Comparison of ENCODE assay signal across 24 cellular contexts in the genomic region with DNA sequence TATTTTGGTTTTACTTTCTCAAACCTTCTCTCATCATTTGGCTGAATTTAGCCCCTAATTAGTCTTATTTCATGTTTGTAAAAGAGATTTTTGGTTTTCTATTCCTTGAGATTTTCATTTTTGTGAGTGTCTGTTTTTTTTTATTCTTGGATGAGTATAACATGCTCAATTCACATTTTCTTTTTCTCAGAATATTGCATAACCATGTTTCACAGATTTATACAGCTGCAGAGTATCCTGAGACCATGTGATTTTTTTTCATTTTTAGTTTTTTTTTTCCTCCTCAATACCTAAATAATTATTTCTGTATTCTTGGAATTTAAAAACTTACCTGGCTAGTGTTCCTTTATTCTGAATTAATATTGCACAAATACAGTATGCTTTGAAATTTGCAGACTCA.
DNase-seq lines count a peak whose midpoint lies in the region; ATAC-seq, FAIRE-seq and TF ChIP-seq lines count a peak whose summit lies in the region.
"Had no signal": no experiment of that assay in that cellular context is flagged by ENCODE, and none has a peak within 500 bp of the region (broad histone marks: within the 10 kb centered on the region; RNA-seq: fewer than 3 reads in every experiment).

No MANE protein-coding gene starts in this region.

- no peak overlapping the region for H4K12ac ChIP-seq in trophoblast cell (ENCODE audit: low read depth, low read length)

- H3K4ac ChIP-seq in trophoblast cell (ENCODE audit: low read depth, low read length), result no peak overlapping the region

- no peak overlapping the region for H3K14ac ChIP-seq in trophoblast cell (ENCODE audit: low read length)

- H2AFZ ChIP-seq in trophoblast cell (ENCODE audit: insufficient read depth, low read length, poor library complexity), result no peak overlapping the region

- no peak for DNase-seq in left ventricle myocardium superior
- no peak for DNase-seq in right atrium auricular region (ENCODE audit: low spot score)
- no peak for DNase-seq in chondrocyte (ENCODE audit: low spot score)
- DNase-seq in kidney, result no peak
- DNase-seq in sciatic nerve (ENCODE audit: low spot score), result no peak
- no peak for DNase-seq in trophoblast cell
- DNase-seq in NCI-H146 (lab: John Stamatoyannopoulos, UW), result no peak
- no peak for DNase-seq in activated CD4-positive, alpha-beta T cell treated with anti-CD3 and anti-CD28 coated beads, Interleukin-2, amount 50 U/mL, for 1 hour
- DNase-seq: AML-193; Caco-2; Calu3; CD4-positive, alpha-beta T cell; CD8-positive, alpha-beta T cell; DMS79 treated with DMSO at 0.1 percent for 48 hours; GF-D8 had no signal

- H3K27ac ChIP-seq in right atrium auricular region (no peak overlapping the region), kidney (ENCODE audit: low read depth in 2 of 2, low read length in 2 of 2) (no peak overlapping the region), trophoblast cell (ENCODE audit: low read depth, low read length) (no peak overlapping the region)
- H3K27ac ChIP-seq: 22Rv1; A549; BLaER1 treated with 17β-estradiol and CSF1 and Interleukin-3, amounts not matched to agents 10 nM and 100 nM; C4-2B had no signal

- no peak overlapping the region for H4K8ac ChIP-seq in trophoblast cell (ENCODE audit: low read depth, low read length)

- H3K23ac ChIP-seq in trophoblast cell (ENCODE audit: low read length), result no peak overlapping the region

- FAIRE-seq in kidney (lab: Jason Lieb, UNC), result peak; percentile 23
- FAIRE-seq: A549, D721Med, G401.6, GM12891, GM19239 had no signal

- no peak overlapping the region for H2BK120ac ChIP-seq in trophoblast cell (ENCODE audit: insufficient read depth, low read length, poor library complexity)

- peaks cover 42% of the 10 kb centered on the region for H3K36me3 Mint-ChIP-seq in chondrocyte (ENCODE audit: low read depth)
- H3K36me3 Mint-ChIP-seq: CD8-positive, alpha-beta T cell had no signal

- ATAC-seq in left ventricle myocardium superior (peak; percentile 47), sciatic nerve (peak; percentile 88)
- ATAC-seq: A549; CD8-positive, alpha-beta T cell had no signal

- H3K27ac Mint-ChIP-seq in chondrocyte (ENCODE audit: unreplicated experiment), result peak overlapping the region; percentile 37
- H3K27ac Mint-ChIP-seq: B cell; CD4-positive, alpha-beta T cell; CD8-positive, alpha-beta T cell had no signal

- no peaks in the 10 kb centered on the region for H3K9me3 Mint-ChIP-seq in chondrocyte (ENCODE audit: low read depth)
- H3K9me3 Mint-ChIP-seq: CD4-positive, alpha-beta T cell; CD8-positive, alpha-beta T cell had no signal

- H3K4me3 Mint-ChIP-seq in chondrocyte (ENCODE audit: unreplicated experiment), result no peak overlapping the region
- H3K4me3 Mint-ChIP-seq: B cell; CD4-positive, alpha-beta T cell; CD8-positive, alpha-beta T cell had no signal

- H3K9me3 ChIP-seq in right atrium auricular region (no peaks in the 10 kb centered on the region), kidney (ENCODE audit: control insufficient read depth in 1 of 2, low read length in 2 of 2) (no peaks in the 10 kb centered on the region), trophoblast cell (ENCODE audit: insufficient read depth, low read depth, low read length) (no peaks in the 10 kb centered on the region)
- H3K9me3 ChIP-seq: A549; BLaER1 treated with 17β-estradiol and CSF1 and Interleukin-3, amounts not matched to agents 10 nM and 100 nM; Caco-2 had no signal

- H3K18ac ChIP-seq in trophoblast cell (ENCODE audit: low read length), result no peak overlapping the region

- H4K91ac ChIP-seq in trophoblast cell (ENCODE audit: low read depth, low read length), result no peak overlapping the region

- H3K36me3 ChIP-seq in right atrium auricular region, result no peaks in the 10 kb centered on the region
- no peaks in the 10 kb centered on the region for H3K36me3 ChIP-seq in kidney (ENCODE audit: control insufficient read depth in 1 of 2, insufficient read depth in 2 of 2, low read length in 2 of 2)
- H3K36me3 ChIP-seq in trophoblast cell (ENCODE audit: control insufficient read depth in 1 of 2, insufficient read depth in 2 of 2, low read length in 2 of 2), result peaks cover 9 to 22% of the 10 kb centered on the region in 2 experiments
- H3K36me3 ChIP-seq: BLaER1 treated with 17β-estradiol and CSF1 and Interleukin-3, amounts not matched to agents 10 nM and 100 nM had no signal

- no peaks in the 10 kb centered on the region for H3K27me3 Mint-ChIP-seq in chondrocyte (ENCODE audit: low read depth)
- H3K27me3 Mint-ChIP-seq: CD4-positive, alpha-beta T cell had no signal

- no peak overlapping the region for H3K4me2 ChIP-seq in trophoblast cell (ENCODE audit: low read length)
- H3K4me2 ChIP-seq: A549; BLaER1 treated with 17β-estradiol and CSF1 and Interleukin-3, amounts not matched to agents 10 nM and 100 nM had no signal

- H3K9ac ChIP-seq in kidney (ENCODE audit: low read length in 2 of 2) (no peak overlapping the region), trophoblast cell (ENCODE audit: low read length) (no peak overlapping the region)
- H3K9ac ChIP-seq: BLaER1 treated with 17β-estradiol and CSF1 and Interleukin-3, amounts not matched to agents 10 nM and 100 nM had no signal

- no peak overlapping the region for H2BK12ac ChIP-seq in trophoblast cell (ENCODE audit: low read length)

- no peak for TF ChIP-seq CTCF in right atrium auricular region (IDR thresholded peaks at IDR 0.05)
- TF ChIP-seq CTCF in chondrocyte (IDR thresholded peaks at IDR 0.05), result no peak
- TF ChIP-seq CTCF in kidney (IDR thresholded peaks at IDR 0.05; ENCODE audit: borderline replicate concordance, extremely low read depth, insufficient read depth), result no peak

- no peaks in the 10 kb centered on the region for H3K79me2 ChIP-seq in trophoblast cell (ENCODE audit: control insufficient read depth, insufficient read depth, low read length, poor library complexity)

- H3K79me1 ChIP-seq in trophoblast cell (ENCODE audit: low read length), result no peaks in the 10 kb centered on the region

- H3K4me3 ChIP-seq in right atrium auricular region, result no peak overlapping the region
- H3K4me3 ChIP-seq in kidney (ENCODE audit: low read length in 2 of 2), result no peak overlapping the region
- no peak overlapping the region for H3K4me3 ChIP-seq in trophoblast cell (ENCODE audit: low read depth, low read length)
- H3K4me3 ChIP-seq: A549; BLaER1 treated with 17β-estradiol and CSF1 and Interleukin-3, amounts not matched to agents 10 nM and 100 nM had no signal

- H3K27me3 ChIP-seq in right atrium auricular region (no peaks in the 10 kb centered on the region), trophoblast cell (ENCODE audit: insufficient read depth, low read length) (no peaks in the 10 kb centered on the region)
- H3K27me3 ChIP-seq: BLaER1 treated with 17β-estradiol and CSF1 and Interleukin-3, amounts not matched to agents 10 nM and 100 nM had no signal

- H3K4me1 ChIP-seq in right atrium auricular region (no peaks in the 10 kb centered on the region), kidney (ENCODE audit: control insufficient read depth in 1 of 2, insufficient read depth in 1 of 2, low read depth in 1 of 2, low read length in 2 of 2) (no peaks in the 10 kb centered on the region), trophoblast cell (ENCODE audit: control insufficient read depth in 1 of 2, insufficient read depth in 2 of 2, low read length in 2 of 2) (peaks cover 0 to 5% of the 10 kb centered on the region in 2 experiments)
- H3K4me1 ChIP-seq: A549, Caco-2 had no signal

- H2AK5ac ChIP-seq in trophoblast cell (ENCODE audit: low read length), result no peak overlapping the region

- peaks cover 19% of the 10 kb centered on the region for H3K4me1 Mint-ChIP-seq in chondrocyte (ENCODE audit: low read depth)
- H3K4me1 Mint-ChIP-seq: B cell had no signal

- H2BK5ac ChIP-seq in trophoblast cell (ENCODE audit: low read depth, low read length, poor library complexity), result no peak overlapping the region

- intact Hi-C loops in left ventricle myocardium superior (cut with micrococcal nuclease) (no loop called here), kidney (cut with DNase I) (no loop called here), sciatic nerve (cut with DNase I) (no loop called here)
